Comparison of ENCODE assay signal across 10 cellular contexts in the genomic region with DNA sequence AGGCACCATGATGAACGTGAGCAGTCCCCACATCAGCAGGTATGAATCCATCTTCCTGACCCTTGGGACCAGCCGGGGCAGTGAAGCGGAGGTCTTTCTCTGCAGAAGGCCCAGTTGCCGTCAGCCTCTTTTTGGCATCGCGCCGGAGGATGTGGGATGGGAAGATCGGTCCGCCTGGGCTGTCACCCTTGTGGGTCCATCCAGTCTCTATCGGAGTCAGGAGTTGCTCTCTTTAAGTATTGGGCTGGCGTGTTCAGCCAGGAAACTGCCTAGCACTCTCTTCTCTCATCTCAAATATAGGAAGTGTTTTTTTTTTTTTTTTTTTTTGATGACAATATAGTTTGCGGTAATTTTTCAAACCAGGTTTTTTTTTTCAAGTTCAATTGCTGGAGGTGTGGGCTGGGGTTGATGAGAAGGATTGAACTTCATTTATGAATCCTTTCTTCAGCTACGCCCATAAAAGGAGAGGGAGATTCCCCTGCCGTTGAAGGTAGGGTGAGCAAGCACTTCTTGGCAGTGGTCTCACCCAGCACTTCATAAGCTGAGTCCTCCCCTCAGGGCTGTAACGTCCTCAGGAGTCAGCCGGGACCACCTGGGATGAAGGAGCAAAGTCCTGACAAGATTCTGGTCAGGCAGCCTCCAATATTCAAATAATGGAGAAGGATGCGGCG. TPM values are rescaled to one million over a fixed set of nuclear protein-coding genes. Genes with fewer than 3 reads are reported as not detected.
DNase-seq lines count a peak whose midpoint lies in the region; ATAC-seq and TF ChIP-seq lines count a peak whose summit lies in the region.
"Had no signal": no experiment of that assay in that cellular context is flagged by ENCODE, and none has a peak within 500 bp of the region (broad histone marks: within the 10 kb centered on the region; RNA-seq: fewer than 3 reads in every experiment).

IL2RA (minus strand) TSS at position 267 of the 671 bp plus-strand sequence; CDS start at position 51, 216 bp downstream.

- H3K4me3 ChIP-seq in BLaER1 treated with 17β-estradiol and CSF1 and Interleukin-3, amounts not matched to agents 10 nM and 100 nM = peak within 1 kb of the TSS in 6 of 10 experiments; percentile 24 to 65 (median 56); a peak in 11 of 20 replicates
- H3K4me3 ChIP-seq in skin epidermis = peak within 1 kb of the TSS in 6 of 7 experiments; percentile 1 to 33 (median 14)

- peak within 1 kb of the TSS; percentile 60 to 95 (median 72) for H3K4me2 ChIP-seq in BLaER1 treated with 17β-estradiol and CSF1 and Interleukin-3, amounts not matched to agents 10 nM and 100 nM

- DNase-seq in activated naive CD4-positive, alpha-beta T cell treated with Interleukin-2 at 50 U/mL for 16 hours = peak; percentile 82
- no peak for DNase-seq in chondrocyte (ENCODE audit: low spot score)
- no peak for DNase-seq in erythroblast (lab: John Stamatoyannopoulos, UW)
- DNase-seq: cortex of kidney, SHP77 treated with DMSO at 0.1 percent for 48 hours had no signal

- ATAC-seq in HG02798 (IDR thresholded peaks at IDR 0.05; ENCODE audit: poor library complexity, unreplicated experiment) (no peak), GM18511 (IDR thresholded peaks at IDR 0.05; ENCODE audit: unreplicated experiment) (no peak)

- H3K27me3 Mint-ChIP-seq in chondrocyte (ENCODE audit: low read depth) = peaks cover 38% of the 10 kb centered on the region

- H3K9me3 ChIP-seq in BLaER1 treated with 17β-estradiol and CSF1 and Interleukin-3, amounts not matched to agents 10 nM and 100 nM (replicated peaks in 1 of 11) = no peaks in the 10 kb centered on the region

- H3K36me3 Mint-ChIP-seq in chondrocyte (ENCODE audit: low read depth) = no peaks in the 10 kb centered on the region

- no peaks in the 10 kb centered on the region for H3K27me3 ChIP-seq in BLaER1 treated with 17β-estradiol and CSF1 and Interleukin-3, amounts not matched to agents 10 nM and 100 nM

- no peak within 1 kb of the TSS for H3K4me3 Mint-ChIP-seq in chondrocyte (ENCODE audit: unreplicated experiment)

- no peak for TF ChIP-seq CTCF in chondrocyte (IDR thresholded peaks at IDR 0.05)

- H3K9ac ChIP-seq in BLaER1 treated with 17β-estradiol and CSF1 and Interleukin-3, amounts not matched to agents 10 nM and 100 nM = peak within 1 kb of the TSS in 5 of 11 experiments; percentile 13 to 78 (median 46); a peak in 6 of 22 replicates

- no peaks in the 10 kb centered on the region for H4K20me1 ChIP-seq in BLaER1 treated with 17β-estradiol and CSF1 and Interleukin-3, amounts not matched to agents 10 nM and 100 nM

- TF ChIP-seq POLR2A in erythroblast (IDR thresholded peaks at IDR 0.05; ENCODE audit: low read length) = no peak

- no peaks in the 10 kb centered on the region for H3K4me1 Mint-ChIP-seq in chondrocyte (ENCODE audit: low read depth)

- H3K27ac ChIP-seq in BLaER1 treated with 17β-estradiol and CSF1 and Interleukin-3, amounts not matched to agents 10 nM and 100 nM = peak within 1 kb of the TSS in 6 of 11 experiments; percentile 9 to 55 (median 34); a peak in 6 of 22 replicates
- peak within 1 kb of the TSS in 9 of 21 experiments; percentile 17 to 82 (median 47) for H3K27ac ChIP-seq in skin epidermis

- H3K4me1 ChIP-seq in BLaER1 treated with 17β-estradiol and CSF1 and Interleukin-3, amounts not matched to agents 10 nM and 100 nM = peaks cover 41 to 88% (median 57%) of the 10 kb centered on the region in 10 experiments

- H3K36me3 ChIP-seq in BLaER1 treated with 17β-estradiol and CSF1 and Interleukin-3, amounts not matched to agents 10 nM and 100 nM = peaks cover 0 to 3% (median 0%) of the 10 kb centered on the region in 11 experiments; a peak in 1 of 22 replicates

- H3K27ac Mint-ChIP-seq in chondrocyte (ENCODE audit: unreplicated experiment) = no peak within 1 kb of the TSS

- no peaks in the 10 kb centered on the region for H3K9me3 Mint-ChIP-seq in chondrocyte (ENCODE audit: low read depth)

- intact Hi-C loops in T-helper 1 cell treated with Interleukin-12 subunit alpha and Interleukin-12 subunit beta and Interleukin-4 antibody, amounts not matched to agents 30 ng/mL and 1 ng/mL, for 36 hours (cut with micrococcal nuclease) = loop anchor here (1.0 kb wide), 5 partner anchors 10 to 85 kb away; partner anchors contain the start of gene IL15RA

RNA-seq across cellular contexts. Expression of gene IL2RA, which starts in this region (rescaled TPM):
- 459 and 464 TPM in 2 replicates for total RNA-seq in T-helper 1 cell treated with Interleukin-12 subunit alpha and Interleukin-12 subunit beta and Interleukin-4 antibody, amounts not matched to agents 30 ng/mL and 1 ng/mL, for 36 hours
- not detected in 3 replicates for total RNA-seq in chondrocyte

Comparison
In these comparisons a context has a peak if more than half of its experiments do, and no peak if none do; other contexts are left out.
1. RNA of gene IL2RA (total RNA-seq): 459 to 464 TPM in T-helper 1 cell treated with Interleukin-12 subunit alpha and Interleukin-12 subunit beta and Interleukin-4 antibody, amounts not matched to agents 30 ng/mL and 1 ng/mL, for 36 hours; not detected in chondrocyte; every median in the first group is over 100 times any median in the second.